In genomic region chr12:22924391-22924790, GRCh38 we compare ENCODE assay signal across 23 cellular contexts.
"Had no signal": no experiment of that assay in that cellular context is flagged by ENCODE, and none has a peak within 500 bp of the region (broad histone marks: within the 10 kb centered on the region; RNA-seq: fewer than 3 reads in every experiment).

No MANE protein-coding gene starts in this region.

- H3K9me3 Mint-ChIP-seq: natural killer cell had no signal

- H3K36me3 Mint-ChIP-seq: natural killer cell had no signal

- H3K27ac ChIP-seq: coronary artery, gastrocnemius medialis, heart left ventricle, hepatocyte, lower lobe of right lung, pancreas, stomach, tibial nerve, vagina had no signal

- H3K4me3 ChIP-seq: coronary artery, gastrocnemius medialis, heart left ventricle, hepatocyte, lower lobe of right lung, pancreas, smooth muscle cell, stomach, tibial nerve, vagina had no signal

- H3K4me1 ChIP-seq: gastrocnemius medialis, lower lobe of right lung, pancreas, stomach, tibial nerve, vagina had no signal

- H3K27ac Mint-ChIP-seq: natural killer cell had no signal

- H3K9me3 ChIP-seq: gastrocnemius medialis, heart left ventricle, lower lobe of right lung, pancreas, stomach, tibial nerve, vagina had no signal

- H3K4me3 Mint-ChIP-seq: natural killer cell had no signal

- H3K36me3 ChIP-seq: gastrocnemius medialis, heart left ventricle, lower lobe of right lung, pancreas, stomach, tibial nerve, vagina had no signal

- H3K27me3 ChIP-seq: gastrocnemius medialis, heart left ventricle, hepatocyte, pancreas, stomach, tibial nerve, vagina had no signal

- ATAC-seq: esophagus mucosa, gastrocnemius medialis, heart left ventricle, left ventricle myocardium superior, lower lobe of right lung, natural killer cell, sciatic nerve had no signal

- DNase-seq: dermis blood vessel endothelial cell; effector memory CD4-positive, alpha-beta T cell; foreskin fibroblast; gastrocnemius medialis; heart left ventricle; kidney glomerular epithelial cell; left ventricle myocardium superior; lower lobe of right lung; natural killer cell; pancreas; stimulated activated CD4-positive, alpha-beta T cell treated with anti-CD3 and anti-CD28 coated beads, Interleukin-12 subunit alpha, Interleukin-12 subunit beta, amount 100 ng/mL, for 4 hours; stimulated activated CD4-positive, alpha-beta T cell treated with anti-CD3 and anti-CD28 coated beads, Interleukin-1b, Interleukin-23, amount 100 ng/mL, for 48 hours; stimulated activated CD4-positive, alpha-beta T cell treated with anti-CD3 and anti-CD28 coated beads, Interleukin-4, amount 100 ng/mL, for 1 hour; stimulated activated CD8-positive, alpha-beta memory T cell treated with anti-CD3 and anti-CD28 coated beads, Interleukin-4, amount 100 ng/mL, for 48 hours; stimulated activated naive CD4-positive, alpha-beta T cell; stomach had no signal

- H3K4me1 Mint-ChIP-seq: natural killer cell had no signal
